10 cellular contexts compared by ENCODE assay signal in the genomic region with DNA sequence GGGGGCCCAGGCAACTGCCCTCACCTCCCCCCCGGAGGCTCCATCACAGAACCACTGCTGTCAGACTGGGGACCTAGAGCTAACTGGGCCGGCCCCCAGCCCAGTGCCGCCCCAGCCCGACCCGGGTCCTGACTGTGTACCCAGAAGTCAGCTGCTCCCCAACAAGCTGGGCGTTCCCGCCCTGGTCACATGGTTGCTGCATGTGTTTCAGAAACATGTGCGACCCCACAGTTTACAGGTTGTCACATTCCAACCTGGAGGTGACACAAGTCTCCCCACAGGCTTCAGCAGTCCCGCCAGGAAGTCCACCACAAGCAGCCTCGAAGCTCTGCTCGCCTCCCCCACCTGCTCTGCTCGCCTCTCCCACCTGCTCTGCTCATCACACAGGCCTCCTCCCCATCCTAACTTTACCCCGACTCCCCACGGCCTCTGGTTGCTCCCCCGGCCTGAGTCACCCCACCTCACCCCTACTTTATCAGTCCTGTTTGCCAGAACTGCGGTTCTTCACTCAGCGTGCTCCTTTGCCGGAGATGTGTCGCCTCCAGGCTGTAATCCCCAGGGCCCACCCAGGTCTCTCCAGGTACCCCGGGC. TPM values are rescaled to one million over a fixed set of nuclear protein-coding genes. Genes with fewer than 3 reads are reported as not detected.
DNase-seq lines count a peak whose midpoint lies in the region; TF ChIP-seq lines count a peak whose summit lies in the region.
"Had no signal": no experiment of that assay in that cellular context is flagged by ENCODE, and none has a peak within 500 bp of the region (broad histone marks: within the 10 kb centered on the region; RNA-seq: fewer than 3 reads in every experiment).

No MANE protein-coding gene starts in this region.

- H3K4ac ChIP-seq in trophoblast cell (ENCODE audit: low read depth, low read length): no peak overlapping the region

- H3K79me2 ChIP-seq in DOHH2 (ENCODE audit: control insufficient read depth, low read length) (peaks cover 5% of the 10 kb centered on the region), trophoblast cell (ENCODE audit: control insufficient read depth, insufficient read depth, low read length, poor library complexity) (no peaks in the 10 kb centered on the region)

- no peaks in the 10 kb centered on the region for H3F3A ChIP-seq in DOHH2 (ENCODE audit: control insufficient read depth, insufficient read depth)

- H3K9me2 ChIP-seq in DOHH2 (replicated peaks; ENCODE audit: control insufficient read depth, low read length): no peaks in the 10 kb centered on the region

- no peaks in the 10 kb centered on the region for H3K79me1 ChIP-seq in trophoblast cell (ENCODE audit: low read length)

- H3K27ac ChIP-seq in DOHH2 (ENCODE audit: low read depth, low read length) (no peak overlapping the region), dorsolateral prefrontal cortex (peak overlapping the region in 5 of 59 donors; percentile 8 to 44 (median 29)), trophoblast cell (ENCODE audit: low read depth, low read length) (no peak overlapping the region)

- H3K23ac ChIP-seq in trophoblast cell (ENCODE audit: low read length): no peak overlapping the region

- H3K4me2 ChIP-seq in DOHH2 (ENCODE audit: low read length) (peak overlapping the region; percentile 58), trophoblast cell (ENCODE audit: low read length) (peak overlapping the region; percentile 38)

- no peak overlapping the region for H2BK5ac ChIP-seq in trophoblast cell (ENCODE audit: low read depth, low read length, poor library complexity)

- no peak overlapping the region for H4K91ac ChIP-seq in trophoblast cell (ENCODE audit: low read depth, low read length)

- H3K9me3 ChIP-seq in DOHH2 (ENCODE audit: control insufficient read depth, insufficient read depth, low read length) (no peaks in the 10 kb centered on the region), MG63 (no peaks in the 10 kb centered on the region), trophoblast cell (ENCODE audit: insufficient read depth, low read depth, low read length) (no peaks in the 10 kb centered on the region)

- no peak overlapping the region for H4K8ac ChIP-seq in trophoblast cell (ENCODE audit: low read depth, low read length)

- DNase-seq in MG63: no peak
- no peak for DNase-seq in dorsolateral prefrontal cortex
- DNase-seq in trophoblast cell: no peak
- no peak for DNase-seq in Ammon's horn (ENCODE audit: low spot score)
- no peak for DNase-seq in NCI-H2171 (lab: John Stamatoyannopoulos, UW)
- DNase-seq in NCI-H1105 (lab: John Stamatoyannopoulos, UW): no peak
- no peak for DNase-seq in MV-4-11 (lab: John Stamatoyannopoulos, UW)
- DNase-seq: hippocampal formation, NCI-H748 treated with DMSO at 0.1 percent for 48 hours had no signal

- H2AK5ac ChIP-seq in trophoblast cell (ENCODE audit: low read length): no peak overlapping the region

- H3K4me1 ChIP-seq in DOHH2 (ENCODE audit: control insufficient read depth, low read length) (peaks cover 17% of the 10 kb centered on the region), trophoblast cell (ENCODE audit: control insufficient read depth in 1 of 2, insufficient read depth in 2 of 2, low read length in 2 of 2) (peaks cover 4 to 12% of the 10 kb centered on the region in 2 experiments)

- H3K4me3 ChIP-seq in DOHH2 (ENCODE audit: low read length) (peak overlapping the region; percentile 47), MG63 (peak overlapping the region; percentile 26), dorsolateral prefrontal cortex (peak overlapping the region in 55 of 59 donors; percentile 18 to 69 (median 53)), trophoblast cell (ENCODE audit: low read depth, low read length) (no peak overlapping the region)

- H3K36me3 ChIP-seq in DOHH2 (ENCODE audit: control insufficient read depth, low read length) (peaks cover 52% of the 10 kb centered on the region), MG63 (peaks cover 41% of the 10 kb centered on the region), trophoblast cell (ENCODE audit: control insufficient read depth in 1 of 2, insufficient read depth in 2 of 2, low read length in 2 of 2) (peaks cover 63 to 68% of the 10 kb centered on the region in 2 experiments)

- no peak overlapping the region for H4K12ac ChIP-seq in trophoblast cell (ENCODE audit: low read depth, low read length)

- H3K27me3 ChIP-seq in DOHH2 (ENCODE audit: control insufficient read depth, low read length) (no peaks in the 10 kb centered on the region), MG63 (no peaks in the 10 kb centered on the region), dorsolateral prefrontal cortex (no peaks in the 10 kb centered on the region), trophoblast cell (ENCODE audit: insufficient read depth, low read length) (no peaks in the 10 kb centered on the region)

- H4K20me1 ChIP-seq in DOHH2 (ENCODE audit: control insufficient read depth, insufficient read depth, low read depth, low read length): no peaks in the 10 kb centered on the region

- H3K14ac ChIP-seq in trophoblast cell (ENCODE audit: low read length): no peak overlapping the region

- no CpG with 5 or more reads among the region's 20 CpGs for WGBS in trophoblast cell (ENCODE audit: extremely low coverage, insufficient coverage, insufficient read length)

- no peak overlapping the region for H2AFZ ChIP-seq in trophoblast cell (ENCODE audit: insufficient read depth, low read length, poor library complexity)

- intact Hi-C loops in dorsolateral prefrontal cortex (cut with DNase I): no loop called here

- TF ChIP-seq CTCF in DOHH2 (IDR thresholded peaks at IDR 0.05; ENCODE audit: low read depth, low read length, poor library complexity, severe bottlenecking): no peak
- no peak for TF ChIP-seq CTCF in dorsolateral prefrontal cortex (IDR thresholded peaks at IDR 0.05 in 54 of 56, conservative IDR thresholded peaks at IDR 0.05 in 2 of 56; ENCODE audit: low read depth in 1 of 56, partially characterized antibody in 56 of 56)

- no peak overlapping the region for H2BK120ac ChIP-seq in trophoblast cell (ENCODE audit: insufficient read depth, low read length, poor library complexity)

- H2BK12ac ChIP-seq in trophoblast cell (ENCODE audit: low read length): no peak overlapping the region

- H3K18ac ChIP-seq in trophoblast cell (ENCODE audit: low read length): no peak overlapping the region

- H3K9ac ChIP-seq in trophoblast cell (ENCODE audit: low read length): no peak overlapping the region

RNA-seq across cellular contexts. Expression of a gene that starts 1.0 kb away (rescaled TPM):
- total RNA-seq in MG63 (2014; rRNA removed; shearing (Covaris generic); ENCODE audit: low replicate concordance): 172 and 192 TPM in 2 replicates
- 10 to 100 TPM; 38.3 to 94.6 (median 65.9) TPM for total RNA-seq in dorsolateral prefrontal cortex
- 61.1 and 61.4 TPM in 2 replicates for polyA plus RNA-seq in trophoblast cell (2013)

RNA-seq across cellular contexts. Expression of a gene that starts 12.4 kb away (rescaled TPM):
- 34.2 and 35.5 TPM in 2 replicates for total RNA-seq in MG63 (2014; rRNA removed; shearing (Covaris generic); ENCODE audit: low replicate concordance)
- total RNA-seq in dorsolateral prefrontal cortex: 10 to 100 TPM; 16.0 to 41.4 (median 25.9) TPM
- 80.1 and 80.9 TPM in 2 replicates for polyA plus RNA-seq in trophoblast cell (2013)

RNA-seq across cellular contexts. Expression of a gene that starts 16.8 kb away (rescaled TPM):
- 46.9 and 48.3 TPM in 2 replicates for total RNA-seq in MG63 (2014; rRNA removed; shearing (Covaris generic); ENCODE audit: low replicate concordance)
- 10 to 100 TPM; 13.3 to 34.4 (median 19.8) TPM for total RNA-seq in dorsolateral prefrontal cortex
- polyA plus RNA-seq in trophoblast cell (2013): 11.9 and 12.9 TPM in 2 replicates

RNA-seq across cellular contexts. Expression of a gene that starts 27.6 kb away (rescaled TPM):
- total RNA-seq in MG63 (2014; rRNA removed; shearing (Covaris generic); ENCODE audit: low replicate concordance): 188 and 350 TPM in 2 replicates
- 10 to 100 TPM; 27.9 to 89.2 (median 49.4) TPM for total RNA-seq in dorsolateral prefrontal cortex
- polyA plus RNA-seq in trophoblast cell (2013): 175 and 192 TPM in 2 replicates

RNA-seq across cellular contexts. Expression of a gene that starts 32.3 kb away (rescaled TPM):
- 31.6 and 37.1 TPM in 2 replicates for total RNA-seq in MG63 (2014; rRNA removed; shearing (Covaris generic); ENCODE audit: low replicate concordance)
- 10 to 100 TPM in 108 of 120 experiments, 1 to 10 TPM in 12; 7.2 to 23.9 (median 13.5) TPM for total RNA-seq in dorsolateral prefrontal cortex
- polyA plus RNA-seq in trophoblast cell (2013): 13.6 TPM in 2 replicates
